In genomic region chr5:112161392-112161748, GRCh38 we compare ENCODE assay signal across 8 cellular contexts.
DNase-seq lines count a peak whose midpoint lies in the region; ATAC-seq and TF ChIP-seq lines count a peak whose summit lies in the region.

No MANE protein-coding gene starts in this region.

- H3K4me3 ChIP-seq in GM08714 (ENCODE audit: low read length) (peak overlapping the region; percentile 99), Panc1 (ENCODE audit: low read depth in 2 of 2, low read length in 2 of 2) (peak overlapping the region; percentile 86 to 98), esophagus squamous epithelium (peak overlapping the region; percentile 75 to 97 (median 96)), prostate gland (peak overlapping the region; percentile 75 to 82)

- no TSS peak for BruUV-seq in Panc1 (replicated peaks; lab: Mats Ljungman, UMichigan)

- TF ChIP-seq CTCF in Panc1 (IDR thresholded peaks at IDR 0.05) (no peak), esophagus squamous epithelium (IDR thresholded peaks at IDR 0.05) (no peak), prostate gland (IDR thresholded peaks at IDR 0.05) (no peak)

- H3K9me3 ChIP-seq in Panc1 (ENCODE audit: control insufficient read depth, insufficient read depth, low read depth, low read length) = no peaks in the 10 kb centered on the region
- no peaks in the 10 kb centered on the region for H3K9me3 ChIP-seq in esophagus squamous epithelium
- no peaks in the 10 kb centered on the region for H3K9me3 ChIP-seq in prostate gland

- POLR2A ChIA-PET in Panc1 (lab: Charles Lee) = interaction anchor here (0.6 kb wide), 1 partner anchor 829 kb away, joined by 4 read pairs; no protein-coding TSS in a partner anchor

- DNase-seq in Panc1 (ENCODE audit: low read depth, low spot score) = no peak
- DNase-seq in esophagus squamous epithelium (lab: John Stamatoyannopoulos, UW) = no peak
- no peak for DNase-seq in prostate gland (ENCODE audit: low spot score)
- no peak for DNase-seq in DMS 273 treated with DMSO at 0.1 percent for 48 hours (lab: John Stamatoyannopoulos, UW)
- DNase-seq in retina = no peak
- no peak for DNase-seq in G401 (ENCODE audit: low spot score)

- H3K36me3 ChIP-seq in Panc1 (ENCODE audit: control insufficient read depth, insufficient read depth, low read length) (peaks cover 32% of the 10 kb centered on the region), esophagus squamous epithelium (peaks cover 0 to 43% (median 3%) of the 10 kb centered on the region in 3 donors), prostate gland (peaks cover 0 to 4% of the 10 kb centered on the region in 2 donors)

- H3K27ac ChIP-seq in Panc1 (ENCODE audit: low read length) (peak overlapping the region; percentile 97), esophagus squamous epithelium (peak overlapping the region; percentile 83 to 91 (median 86)), prostate gland (peak overlapping the region; percentile 72 to 78)

- WGBS in esophagus squamous epithelium, 2 donors = 1 to 2% methylated on average over 8 of the region's 8 CpGs
- 1% methylated on average over 8 of the region's 8 CpGs for WGBS in prostate gland

- intact Hi-C loops in Panc1 (cut with micrococcal nuclease; ENCODE audit: unreplicated experiment) (no loop called here), esophagus squamous epithelium (cut with DNase I) (no loop called here), prostate gland (cut with DNase I) (no loop called here)

- no peak for ATAC-seq in Panc1
- ATAC-seq in GM18502 (IDR thresholded peaks at IDR 0.05; ENCODE audit: poor library complexity, unreplicated experiment) = no peak

- CTCF ChIA-PET in Panc1 (lab: Charles Lee) = no interaction called here

- H3K4me1 ChIP-seq in Panc1 (ENCODE audit: control insufficient read depth, insufficient read depth, low read length) = peaks cover 24% of the 10 kb centered on the region
- peaks cover 12 to 32% (median 17%) of the 10 kb centered on the region in 3 donors for H3K4me1 ChIP-seq in esophagus squamous epithelium
- no peaks in the 10 kb centered on the region for H3K4me1 ChIP-seq in prostate gland (replicated peaks)

- TF ChIP-seq POLR2A in esophagus squamous epithelium (IDR thresholded peaks at IDR 0.05) (no peak), prostate gland (IDR thresholded peaks at IDR 0.05) (no peak)

- H3K27me3 ChIP-seq in Panc1 (ENCODE audit: control insufficient read depth, insufficient read depth, low read length) = peaks cover 2% of the 10 kb centered on the region; the same call in 1 of the 2 replicates
- no peaks in the 10 kb centered on the region for H3K27me3 ChIP-seq in esophagus squamous epithelium
- no peaks in the 10 kb centered on the region for H3K27me3 ChIP-seq in prostate gland (replicated peaks; ENCODE audit: insufficient read depth)

- in situ Hi-C loops in Panc1 (cut with HindIII; ENCODE audit: low pct_unique_long_range_greater_than_20kb, low sequenced_read_pairs) (no loop called here), G401 (cut with HindIII; ENCODE audit: low sequenced_read_pairs) (no loop called here)
